In the genomic region with DNA sequence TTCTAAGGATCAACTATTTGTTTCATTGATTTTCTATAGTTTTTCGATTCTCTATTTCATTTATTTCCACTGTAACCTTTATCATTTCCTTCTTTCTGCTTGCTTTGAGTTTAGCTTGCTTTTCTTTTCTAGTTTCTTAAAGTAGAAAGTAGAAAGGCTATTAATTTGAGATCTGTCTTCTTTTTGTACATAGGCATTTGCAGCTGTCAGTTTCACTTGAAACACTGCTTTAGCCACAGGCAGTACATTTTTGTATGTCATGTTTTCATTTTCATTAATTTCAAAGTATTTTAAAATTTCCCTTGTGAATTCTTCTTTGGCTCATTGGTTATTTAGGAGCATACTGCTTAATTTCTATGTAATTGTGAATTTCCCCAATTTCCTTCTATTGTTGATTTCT, we compare ENCODE assay signal across 17 cellular contexts.
DNase-seq lines count a peak whose midpoint lies in the region; ATAC-seq, FAIRE-seq and TF ChIP-seq lines count a peak whose summit lies in the region.
"Had no signal": no experiment of that assay in that cellular context is flagged by ENCODE, and none has a peak within 500 bp of the region (broad histone marks: within the 10 kb centered on the region; RNA-seq: fewer than 3 reads in every experiment).

No MANE protein-coding gene starts in this region.

- no peak overlapping the region for H3K9ac ChIP-seq in kidney (ENCODE audit: low read length in 2 of 2)

- no peak for FAIRE-seq in kidney (lab: Jason Lieb, UNC)

- POLR2A ChIA-PET in activated CD4-positive, alpha-beta memory T cell treated with anti-CD3 and anti-CD28 coated beads for 36 hours (lab: Charles Lee), result no interaction called here
- POLR2A ChIA-PET in activated CD4-positive, alpha-beta memory T cell treated with anti-CD3 and anti-CD28 coated beads, Interleukin-2, amount 10 ng/mL, durations not matched to agents 7 days and 5 days (lab: Charles Lee), result no interaction called here
- POLR2A ChIA-PET in CD8-positive, alpha-beta memory T cell (lab: Charles Lee), result no interaction called here

- H3K36me3 ChIP-seq in CD8-positive, alpha-beta memory T cell (ENCODE audit: insufficient read depth, low read length), result no peaks in the 10 kb centered on the region
- H3K36me3 ChIP-seq in kidney (ENCODE audit: control insufficient read depth in 1 of 2, insufficient read depth in 2 of 2, low read length in 2 of 2), result no peaks in the 10 kb centered on the region
- H3K36me3 ChIP-seq: neutrophil had no signal

- H3K36me3 Mint-ChIP-seq in activated CD4-positive, alpha-beta memory T cell treated with anti-CD3 and anti-CD28 coated beads for 36 hours, result peaks cover 2% of the 10 kb centered on the region
- H3K36me3 Mint-ChIP-seq in activated CD4-positive, alpha-beta memory T cell treated with anti-CD3 and anti-CD28 coated beads, Interleukin-2, amount 10 ng/mL, durations not matched to agents 7 days and 5 days (ENCODE audit: low read depth), result peaks cover 24% of the 10 kb centered on the region
- peaks cover 0 to 14% (median 1%) of the 10 kb centered on the region in 3 donors for H3K36me3 Mint-ChIP-seq in CD8-positive, alpha-beta memory T cell
- no peaks in the 10 kb centered on the region for H3K36me3 Mint-ChIP-seq in natural killer cell
- H3K36me3 Mint-ChIP-seq: type B pancreatic cell had no signal

- ATAC-seq in HG03354 (IDR thresholded peaks at IDR 0.05; ENCODE audit: poor library complexity, severe bottlenecking, unreplicated experiment) (peak; percentile 43), natural killer cell (no peak)
- ATAC-seq: left colon, SK-N-SH treated with all-trans-retinoic acid at 6 μM for 48 hours had no signal

- H3K4me1 Mint-ChIP-seq in activated CD4-positive, alpha-beta memory T cell treated with anti-CD3 and anti-CD28 coated beads for 36 hours (ENCODE audit: low read depth), result peaks cover 68% of the 10 kb centered on the region
- H3K4me1 Mint-ChIP-seq in activated CD4-positive, alpha-beta memory T cell treated with anti-CD3 and anti-CD28 coated beads, Interleukin-2, amount 10 ng/mL, durations not matched to agents 7 days and 5 days, result peaks cover 49% of the 10 kb centered on the region
- H3K4me1 Mint-ChIP-seq in CD8-positive, alpha-beta memory T cell, result peaks cover 52 to 76% (median 71%) of the 10 kb centered on the region in 3 donors
- peaks cover 35 to 42% of the 10 kb centered on the region in 2 donors for H3K4me1 Mint-ChIP-seq in natural killer cell

- H3K27me3 Mint-ChIP-seq in activated CD4-positive, alpha-beta memory T cell treated with anti-CD3 and anti-CD28 coated beads for 36 hours, result no peaks in the 10 kb centered on the region
- no peaks in the 10 kb centered on the region for H3K27me3 Mint-ChIP-seq in activated CD4-positive, alpha-beta memory T cell treated with anti-CD3 and anti-CD28 coated beads, Interleukin-2, amount 10 ng/mL, durations not matched to agents 7 days and 5 days
- H3K27me3 Mint-ChIP-seq in CD8-positive, alpha-beta memory T cell, result no peaks in the 10 kb centered on the region
- H3K27me3 Mint-ChIP-seq in natural killer cell (ENCODE audit: low read depth in 2 of 2), result no peaks in the 10 kb centered on the region
- H3K27me3 Mint-ChIP-seq: activated naive CD4-positive, alpha-beta T cell treated with anti-CD3 and anti-CD28 coated beads, Interleukin-2, amount 10 ng/mL, durations not matched to agents 7 days and 5 days; B cell had no signal

- intact Hi-C loops in activated CD4-positive, alpha-beta memory T cell treated with anti-CD3 and anti-CD28 coated beads for 36 hours (cut with micrococcal nuclease), result no loop called here
- intact Hi-C loops in natural killer cell (cut with micrococcal nuclease), result no loop called here
- intact Hi-C loops in kidney (cut with DNase I), result no loop called here

- H3K4me3 Mint-ChIP-seq in activated CD4-positive, alpha-beta memory T cell treated with anti-CD3 and anti-CD28 coated beads for 36 hours, result no peak overlapping the region
- no peak overlapping the region for H3K4me3 Mint-ChIP-seq in activated CD4-positive, alpha-beta memory T cell treated with anti-CD3 and anti-CD28 coated beads, Interleukin-2, amount 10 ng/mL, durations not matched to agents 7 days and 5 days
- peak overlapping the region in 1 of 7 donors; percentile 40 for H3K4me3 Mint-ChIP-seq in CD8-positive, alpha-beta memory T cell
- H3K4me3 Mint-ChIP-seq in natural killer cell, result no peak overlapping the region
- H3K4me3 Mint-ChIP-seq: activated naive CD4-positive, alpha-beta T cell treated with anti-CD3 and anti-CD28 coated beads, Interleukin-2, amount 10 ng/mL, durations not matched to agents 7 days and 5 days; B cell; type B pancreatic cell had no signal

- no peaks in the 10 kb centered on the region for H3K9me3 Mint-ChIP-seq in activated CD4-positive, alpha-beta memory T cell treated with anti-CD3 and anti-CD28 coated beads for 36 hours
- no peaks in the 10 kb centered on the region for H3K9me3 Mint-ChIP-seq in activated CD4-positive, alpha-beta memory T cell treated with anti-CD3 and anti-CD28 coated beads, Interleukin-2, amount 10 ng/mL, durations not matched to agents 7 days and 5 days
- no peaks in the 10 kb centered on the region for H3K9me3 Mint-ChIP-seq in CD8-positive, alpha-beta memory T cell
- no peaks in the 10 kb centered on the region for H3K9me3 Mint-ChIP-seq in natural killer cell
- H3K9me3 Mint-ChIP-seq: activated naive CD4-positive, alpha-beta T cell treated with anti-CD3 and anti-CD28 coated beads, Interleukin-2, amount 10 ng/mL, durations not matched to agents 7 days and 5 days had no signal

- TF ChIP-seq CTCF in natural killer cell (IDR thresholded peaks at IDR 0.05), result no peak
- TF ChIP-seq CTCF in kidney (IDR thresholded peaks at IDR 0.05; ENCODE audit: borderline replicate concordance, extremely low read depth, insufficient read depth), result no peak

- CTCF ChIA-PET in activated CD4-positive, alpha-beta memory T cell treated with anti-CD3 and anti-CD28 coated beads for 36 hours (lab: Charles Lee), result interaction anchor here (0.7 kb wide), 1 partner anchor 130 kb away, joined by 3 read pairs; no protein-coding TSS in a partner anchor
- CTCF ChIA-PET in activated CD4-positive, alpha-beta memory T cell treated with anti-CD3 and anti-CD28 coated beads, Interleukin-2, amount 10 ng/mL, durations not matched to agents 7 days and 5 days (lab: Charles Lee), result no interaction called here
- CTCF ChIA-PET in CD8-positive, alpha-beta memory T cell (lab: Charles Lee), result interaction anchor here (1.6 kb wide), 1 partner anchor 41 kb away, joined by 4 read pairs; no protein-coding TSS in a partner anchor

- H3K27ac Mint-ChIP-seq in activated CD4-positive, alpha-beta memory T cell treated with anti-CD3 and anti-CD28 coated beads for 36 hours, result peak overlapping the region; percentile 74
- H3K27ac Mint-ChIP-seq in activated CD4-positive, alpha-beta memory T cell treated with anti-CD3 and anti-CD28 coated beads, Interleukin-2, amount 10 ng/mL, durations not matched to agents 7 days and 5 days, result no peak overlapping the region
- peak overlapping the region in 5 of 8 donors; percentile 7 to 54 (median 48) for H3K27ac Mint-ChIP-seq in CD8-positive, alpha-beta memory T cell
- H3K27ac Mint-ChIP-seq in natural killer cell, result peak overlapping the region; percentile 65 to 83
- H3K27ac Mint-ChIP-seq: activated naive CD4-positive, alpha-beta T cell treated with anti-CD3 and anti-CD28 coated beads, Interleukin-2, amount 10 ng/mL, durations not matched to agents 7 days and 5 days; B cell; type B pancreatic cell had no signal

- DNase-seq in activated CD4-positive, alpha-beta memory T cell treated with anti-CD3 and anti-CD28 coated beads for 36 hours, result no peak
- no peak for DNase-seq in activated CD4-positive, alpha-beta memory T cell treated with anti-CD3 and anti-CD28 coated beads, Interleukin-2, amount 10 ng/mL, durations not matched to agents 7 days and 5 days
- DNase-seq in CD8-positive, alpha-beta memory T cell, result no peak
- DNase-seq in natural killer cell (no peak), NCI-H524 (lab: John Stamatoyannopoulos, UW) (no peak), NCI-H748 treated with DMSO at 0.1 percent for 48 hours (lab: John Stamatoyannopoulos, UW) (no peak), kidney (no peak)
- DNase-seq: activated naive CD4-positive, alpha-beta T cell treated with anti-CD3 and anti-CD28 coated beads, Interleukin-2, amount 10 ng/mL, durations not matched to agents 7 days and 5 days; Caco-2; left colon; NCI-H2029 treated with DMSO at 0.1 percent for 48 hours; NCI-H2227 treated with DMSO at 0.1 percent for 48 hours had no signal

- no peaks in the 10 kb centered on the region for H3K27me3 ChIP-seq in CD8-positive, alpha-beta memory T cell (ENCODE audit: insufficient read depth, low read length, poor library complexity, severe bottlenecking)
- H3K27me3 ChIP-seq: neutrophil had no signal

- no peak overlapping the region for H3K4me3 ChIP-seq in CD8-positive, alpha-beta memory T cell (ENCODE audit: low read length)
- no peak overlapping the region for H3K4me3 ChIP-seq in kidney (ENCODE audit: low read length in 2 of 2)

- peaks cover 34% of the 10 kb centered on the region for H3K4me1 ChIP-seq in CD8-positive, alpha-beta memory T cell (ENCODE audit: insufficient read depth, low read length)
- no peaks in the 10 kb centered on the region for H3K4me1 ChIP-seq in kidney (ENCODE audit: control insufficient read depth in 1 of 2, insufficient read depth in 1 of 2, low read depth in 1 of 2, low read length in 2 of 2)

- no peaks in the 10 kb centered on the region for H3K9me3 ChIP-seq in CD8-positive, alpha-beta memory T cell (ENCODE audit: low read length)
- no peaks in the 10 kb centered on the region for H3K9me3 ChIP-seq in kidney (ENCODE audit: control insufficient read depth in 1 of 2, low read length in 2 of 2)
- H3K9me3 ChIP-seq: Caco-2, neutrophil had no signal

- H3K27ac ChIP-seq in CD8-positive, alpha-beta memory T cell (ENCODE audit: low read depth, low read length), result no peak overlapping the region
- H3K27ac ChIP-seq in kidney (ENCODE audit: low read depth in 2 of 2, low read length in 2 of 2), result no peak overlapping the region
